Comparison of ENCODE assay signal across 9 cellular contexts in the genomic region with DNA sequence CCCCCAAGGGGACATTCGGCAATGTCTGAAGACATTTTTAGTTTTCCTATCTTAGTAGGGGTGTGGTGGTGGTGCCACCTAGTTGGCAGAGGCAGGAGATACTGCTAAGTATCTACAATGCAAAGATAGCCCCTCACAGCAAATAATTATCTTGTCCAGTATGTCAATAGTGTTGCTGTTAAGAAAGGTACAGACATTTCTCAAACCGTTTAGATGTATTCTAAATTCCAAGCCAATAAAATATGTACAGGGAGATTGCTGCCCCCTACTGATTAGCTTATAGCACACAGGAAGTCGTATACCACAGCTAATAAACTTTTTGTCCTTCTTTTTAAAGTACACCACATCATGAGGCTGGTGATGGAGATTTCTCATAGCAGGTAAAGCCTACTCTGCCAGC.
DNase-seq lines count a peak whose midpoint lies in the region; ATAC-seq and TF ChIP-seq lines count a peak whose summit lies in the region.
"Had no signal": no experiment of that assay in that cellular context is flagged by ENCODE, and none has a peak within 500 bp of the region (broad histone marks: within the 10 kb centered on the region; RNA-seq: fewer than 3 reads in every experiment).

No MANE protein-coding gene starts in this region.

- H3K4me1 ChIP-seq in vagina, result no peaks in the 10 kb centered on the region

- ATAC-seq in GM18517 (IDR thresholded peaks at IDR 0.05; ENCODE audit: unreplicated experiment) (peak; percentile 72), HG02588 (IDR thresholded peaks at IDR 0.05; ENCODE audit: unreplicated experiment) (peak; percentile 64)

- H3K4me3 ChIP-seq in NB4 (ENCODE audit: low read depth, low read length) (no peak overlapping the region), fibroblast of villous mesenchyme (ENCODE audit: low read depth, low read length) (no peak overlapping the region), vagina (no peak overlapping the region)
- H3K4me3 ChIP-seq: lung had no signal

- no peaks in the 10 kb centered on the region for H3K27me3 ChIP-seq in vagina

- TF ChIP-seq CTCF in NB4 (IDR thresholded peaks at IDR 0.05; ENCODE audit: low read depth, low read length) (peak; percentile 36), fibroblast of villous mesenchyme (IDR thresholded peaks at IDR 0.05; ENCODE audit: insufficient read depth, low read depth, low read length) (no peak), vagina (IDR thresholded peaks at IDR 0.05) (no peak)

- H3K9me3 ChIP-seq in vagina, result no peaks in the 10 kb centered on the region

- H3K27ac ChIP-seq in vagina, result no peak overlapping the region

- intact Hi-C loops in vagina (cut with DNase I), result no loop called here

- no peak for TF ChIP-seq POLR2A in NB4 (IDR thresholded peaks at IDR 0.05; ENCODE audit: extremely low read depth, insufficient read length)
- TF ChIP-seq POLR2A in vagina (IDR thresholded peaks at IDR 0.05), result no peak

- DNase-seq in NB4 (ENCODE audit: low read depth) (peak; percentile 21), fibroblast of villous mesenchyme (ENCODE audit: low read depth) (peak; percentile 3), SHP77 treated with DMSO at 0.1 percent for 48 hours (lab: John Stamatoyannopoulos, UW) (no peak), NCI-H187 (lab: John Stamatoyannopoulos, UW) (no peak), vagina (ENCODE audit: extremely low spot score in 2 of 2) (no peak), NCI-H128 (lab: John Stamatoyannopoulos, UW; ENCODE audit: unreplicated experiment) (no peak)

- H3K36me3 ChIP-seq in vagina, result no peaks in the 10 kb centered on the region

Comparison
In these comparisons a context has a peak if more than half of its experiments do, and no peak if none do; other contexts are left out.
1. DNase-seq: peak in NB4 (single experiment) and fibroblast of villous mesenchyme (single experiment); none in SHP77 treated with DMSO at 0.1 percent for 48 hours (single experiment), NCI-H187 (0 of 2), vagina (0 of 2) and NCI-H128 (single experiment).